In the genomic region with DNA sequence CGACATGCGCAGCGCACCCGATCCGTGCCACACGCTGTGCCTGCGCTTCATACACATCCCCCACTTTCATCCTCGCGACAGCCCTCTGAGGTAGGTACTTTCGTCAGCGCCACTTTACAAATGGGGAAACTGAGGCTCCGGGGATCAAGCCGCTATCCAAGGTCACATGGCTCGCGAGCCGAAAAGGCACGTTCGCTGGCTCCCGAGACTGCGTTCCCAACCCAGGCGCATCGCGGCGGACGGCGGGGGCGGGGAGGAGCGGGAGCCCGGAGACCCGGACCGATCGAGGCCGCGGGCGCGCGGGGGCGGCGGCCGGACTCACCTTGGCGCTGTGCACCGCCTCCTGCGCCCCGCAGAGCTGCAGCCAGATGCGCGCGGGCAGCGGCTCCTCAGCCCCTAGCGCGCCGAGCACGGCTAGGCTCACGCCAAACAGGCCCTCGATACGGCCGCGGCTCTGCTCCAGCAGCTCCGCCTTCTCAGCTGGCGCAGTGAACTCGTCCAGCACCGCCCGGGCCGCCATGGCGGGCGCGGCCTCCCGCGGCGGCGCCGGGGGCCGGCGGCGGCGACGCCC, we compare ENCODE assay signal across 8 cellular contexts. TPM values are rescaled to one million over a fixed set of nuclear protein-coding genes. Genes with fewer than 3 reads are reported as not detected.
A peak's percentile ranks its signal among the peaks of the same experiment; 100 is the strongest.
DNase-seq lines count a peak whose midpoint lies in the region; ATAC-seq and FAIRE-seq lines count a peak whose summit lies in the region.

No MANE protein-coding gene starts in this region.

- peaks cover 43% of the 10 kb centered on the region for H3K4me1 Mint-ChIP-seq in activated CD4-positive, alpha-beta memory T cell treated with anti-CD3 and anti-CD28 coated beads, Interleukin-2, amount 10 ng/mL, durations not matched to agents 7 days and 5 days
- peaks cover 28 to 38% (median 32%) of the 10 kb centered on the region in 3 donors for H3K4me1 Mint-ChIP-seq in naive B cell

- H3K27me3 Mint-ChIP-seq in activated CD4-positive, alpha-beta memory T cell treated with anti-CD3 and anti-CD28 coated beads, Interleukin-2, amount 10 ng/mL, durations not matched to agents 7 days and 5 days: no peaks in the 10 kb centered on the region
- H3K27me3 Mint-ChIP-seq in naive B cell: no peaks in the 10 kb centered on the region

- H3K9me3 Mint-ChIP-seq in activated CD4-positive, alpha-beta memory T cell treated with anti-CD3 and anti-CD28 coated beads, Interleukin-2, amount 10 ng/mL, durations not matched to agents 7 days and 5 days: no peaks in the 10 kb centered on the region
- peaks cover 2 to 6% (median 3%) of the 10 kb centered on the region in 7 donors for H3K9me3 Mint-ChIP-seq in naive B cell

- CTCF ChIA-PET in activated CD4-positive, alpha-beta memory T cell treated with anti-CD3 and anti-CD28 coated beads, Interleukin-2, amount 10 ng/mL, durations not matched to agents 7 days and 5 days (lab: Charles Lee): interaction anchor here (1.1 to 9.8 kb wide), 2 partner anchors 13 to 243 kb away, joined by 4 to 143 read pairs; no protein-coding TSS in a partner anchor

- FAIRE-seq in urothelium cell line (lab: Jason Lieb, UNC): no peak

- peak overlapping the region; percentile 53 for H3K27ac Mint-ChIP-seq in activated CD4-positive, alpha-beta memory T cell treated with anti-CD3 and anti-CD28 coated beads, Interleukin-2, amount 10 ng/mL, durations not matched to agents 7 days and 5 days
- H3K27ac Mint-ChIP-seq in naive B cell: peak overlapping the region; percentile 61 to 98 (median 84)

- ATAC-seq in HG02642 (IDR thresholded peaks at IDR 0.05; ENCODE audit: poor library complexity, unreplicated experiment) (peak; percentile 55), esophagus mucosa (peak; percentile 5), naive B cell (ENCODE audit: low read depth in 2 of 2) (peak; percentile 64 to 68)

- POLR2A ChIA-PET in activated CD4-positive, alpha-beta memory T cell treated with anti-CD3 and anti-CD28 coated beads, Interleukin-2, amount 10 ng/mL, durations not matched to agents 7 days and 5 days (lab: Charles Lee): interaction anchor here (0.7 to 4.8 kb wide), 14 partner anchors 9 to 1635 kb away, joined by 3 to 62 read pairs (median 6); a partner anchor contains a TSS

- H3K36me3 Mint-ChIP-seq in activated CD4-positive, alpha-beta memory T cell treated with anti-CD3 and anti-CD28 coated beads, Interleukin-2, amount 10 ng/mL, durations not matched to agents 7 days and 5 days (ENCODE audit: low read depth): peaks cover 7% of the 10 kb centered on the region
- H3K36me3 Mint-ChIP-seq in naive B cell: peaks cover 4 to 8% of the 10 kb centered on the region in 2 donors

- no peak overlapping the region for H3K4me3 Mint-ChIP-seq in activated CD4-positive, alpha-beta memory T cell treated with anti-CD3 and anti-CD28 coated beads, Interleukin-2, amount 10 ng/mL, durations not matched to agents 7 days and 5 days
- peak overlapping the region in 6 of 8 donors; percentile 82 to 96 (median 90) for H3K4me3 Mint-ChIP-seq in naive B cell

- peak; percentile 48 for DNase-seq in NCI-H1436 (lab: John Stamatoyannopoulos, UW)
- no peak for DNase-seq in NCI-H1436 treated with DMSO at 0.1 percent for 48 hours (lab: John Stamatoyannopoulos, UW)
- peak; percentile 6 for DNase-seq in NCI-H146 treated with DMSO at 0.1 percent for 48 hours (lab: John Stamatoyannopoulos, UW; ENCODE audit: unreplicated experiment)
- peak; percentile 44 for DNase-seq in activated CD4-positive, alpha-beta memory T cell treated with anti-CD3 and anti-CD28 coated beads, Interleukin-2, amount 10 ng/mL, durations not matched to agents 7 days and 5 days
- DNase-seq in naive B cell: no peak
- peak; percentile 65 for DNase-seq in urothelium cell line (ENCODE audit: low spot score)

RNA-seq across cellular contexts. Expression of a gene that starts 0.4 kb away (rescaled TPM):
- 100 to 1,000 TPM; 106 to 109 TPM for total RNA-seq in activated CD4-positive, alpha-beta memory T cell treated with anti-CD3 and anti-CD28 coated beads, Interleukin-2, amount 10 ng/mL, durations not matched to agents 7 days and 5 days
- total RNA-seq in esophagus mucosa: 42.2 TPM
- polyA plus RNA-seq in naive B cell (ENCODE audit: low read depth in 6 of 6): 10 to 100 TPM in 5 of 6 donors, 1 to 10 TPM in 1; 7.6 to 40.2 (median 21.7) TPM

Comparison
In these comparisons a context has a peak if more than half of its experiments do, and no peak if none do; other contexts are left out.
1. DNase-seq: peak in NCI-H1436 (single experiment), NCI-H146 treated with DMSO at 0.1 percent for 48 hours (single experiment), activated CD4-positive, alpha-beta memory T cell treated with anti-CD3 and anti-CD28 coated beads, Interleukin-2, amount 10 ng/mL, durations not matched to agents 7 days and 5 days (single experiment) and urothelium cell line (single experiment); none in NCI-H1436 treated with DMSO at 0.1 percent for 48 hours (single experiment) and naive B cell (single experiment).
2. ATAC-seq: peak in every context shown above with its lines; median percentile 66 in naive B cell; 55 in HG02642; 5 in esophagus mucosa.